Comparison of ENCODE assay signal across 27 cellular contexts in the genomic region with DNA sequence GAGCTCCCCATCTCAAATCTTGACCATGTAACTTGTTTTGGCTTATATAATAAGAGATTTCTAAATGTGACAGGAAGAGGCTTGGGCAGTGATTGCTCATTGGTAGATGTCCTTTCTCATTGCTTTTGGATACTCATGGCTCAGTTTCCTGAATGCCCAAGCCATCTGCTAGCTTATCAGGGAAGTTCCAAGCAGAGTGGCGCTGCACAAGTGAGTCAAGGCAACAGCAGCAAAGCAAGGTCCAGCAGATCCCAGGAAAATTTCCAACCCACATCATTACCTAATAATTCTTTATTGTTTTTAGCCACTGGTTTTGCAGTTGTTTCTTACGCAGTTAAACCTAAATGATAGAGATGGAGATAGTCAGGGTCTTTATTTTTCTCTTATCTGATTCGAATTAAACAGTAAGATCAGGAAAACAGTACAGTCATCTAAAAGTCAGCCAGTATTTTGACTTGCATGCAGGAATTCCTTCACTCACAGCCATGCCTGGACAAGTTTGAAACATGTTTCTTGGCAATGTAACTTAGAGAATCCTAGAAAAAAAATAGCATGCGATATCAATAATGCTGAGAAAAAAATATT.
DNase-seq lines count a peak whose midpoint lies in the region; FAIRE-seq and TF ChIP-seq lines count a peak whose summit lies in the region.
"Had no signal": no experiment of that assay in that cellular context is flagged by ENCODE, and none has a peak within 500 bp of the region (broad histone marks: within the 10 kb centered on the region; RNA-seq: fewer than 3 reads in every experiment).

No MANE protein-coding gene starts in this region.

- H3K4ac ChIP-seq in mesenchymal stem cell (ENCODE audit: low read depth in 1 of 2, low read length in 2 of 2) = no peak overlapping the region

- no peak overlapping the region for H2AK5ac ChIP-seq in mesenchymal stem cell (ENCODE audit: low read length, severe bottlenecking)

- H3K36me3 Mint-ChIP-seq in activated T-helper 1 cell treated with anti-CD3 and anti-CD28 coated beads, Interleukin-12 subunit alpha, Interleukin-12 subunit beta, Interleukin-2, Interleukin-4 antibody, amounts not matched to agents 30 ng/mL and 10 ng/mL and 1 ng/mL, durations not matched to agents 14 hours and 24 hours and 36 hours (ENCODE audit: low read depth) = no peaks in the 10 kb centered on the region
- H3K36me3 Mint-ChIP-seq: T-cell had no signal

- no peak for TF ChIP-seq CTCF in bronchial epithelial cell (IDR thresholded peaks at IDR 0.05; ENCODE audit: insufficient read depth, low read length, severe bottlenecking)

- H3K27me3 ChIP-seq in MG63 (no peaks in the 10 kb centered on the region), bronchial epithelial cell (ENCODE audit: control insufficient read depth, insufficient read depth, low read length) (no peaks in the 10 kb centered on the region), mesenchymal stem cell (ENCODE audit: control insufficient read depth in 1 of 2, insufficient read depth in 1 of 2, low read length in 2 of 2) (no peaks in the 10 kb centered on the region)
- H3K27me3 ChIP-seq: BLaER1, gastrocnemius medialis, ovary, tibial nerve had no signal

- no peak overlapping the region for H3K23ac ChIP-seq in mesenchymal stem cell (ENCODE audit: low read length in 2 of 2)

- H2BK5ac ChIP-seq in mesenchymal stem cell (ENCODE audit: low read depth, low read length, poor library complexity, severe bottlenecking) = peak overlapping the region; percentile 46

- H3K9me3 ChIP-seq in MG63 (0 out of 2 replicates have a peak, but pooled peaks cover 3% of the 10 kb centered on the region), mesenchymal stem cell (ENCODE audit: control insufficient read depth, low read length) (no peaks in the 10 kb centered on the region)
- H3K9me3 ChIP-seq: BLaER1, gastrocnemius medialis, HAP-1, ovary had no signal

- no peak overlapping the region for H3K27ac Mint-ChIP-seq in activated T-helper 1 cell treated with anti-CD3 and anti-CD28 coated beads, Interleukin-12 subunit alpha, Interleukin-12 subunit beta, Interleukin-2, Interleukin-4 antibody, amounts not matched to agents 30 ng/mL and 10 ng/mL and 1 ng/mL, durations not matched to agents 14 hours and 24 hours and 36 hours
- H3K27ac Mint-ChIP-seq: activated T-cell treated with anti-CD3 and anti-CD28 coated beads, Interleukin-2, amount 50 U/mL, for 24 hours; stimulated activated naive CD8-positive, alpha-beta T cell treated with anti-CD3 and anti-CD28 coated beads, Interleukin-15, amount 100 ng/mL, for 72 hours; T-cell had no signal

- WGBS in mesenchymal stem cell = 57% methylated on average over 2 of the region's 4 CpGs

- H3K4me2 ChIP-seq in mesenchymal stem cell (ENCODE audit: low read length, poor library complexity, severe bottlenecking) = no peak overlapping the region
- H3K4me2 ChIP-seq: BLaER1 had no signal

- no peak overlapping the region for H3K4me3 Mint-ChIP-seq in activated T-helper 1 cell treated with anti-CD3 and anti-CD28 coated beads, Interleukin-12 subunit alpha, Interleukin-12 subunit beta, Interleukin-2, Interleukin-4 antibody, amounts not matched to agents 30 ng/mL and 10 ng/mL and 1 ng/mL, durations not matched to agents 14 hours and 24 hours and 36 hours
- H3K4me3 Mint-ChIP-seq: activated T-cell treated with anti-CD3 and anti-CD28 coated beads, Interleukin-2, amount 50 U/mL, for 24 hours; stimulated activated naive CD8-positive, alpha-beta T cell treated with anti-CD3 and anti-CD28 coated beads, Interleukin-15, amount 100 ng/mL, for 72 hours; T-cell had no signal

- H4K91ac ChIP-seq in mesenchymal stem cell (ENCODE audit: low read length) = no peak overlapping the region

- H3K4me1 ChIP-seq in mesenchymal stem cell (ENCODE audit: control insufficient read depth, insufficient read depth, low read depth, low read length) = peaks cover 2% of the 10 kb centered on the region
- H3K4me1 ChIP-seq: BLaER1, gastrocnemius medialis, tibial nerve had no signal

- intact Hi-C loops in activated T-helper 1 cell treated with anti-CD3 and anti-CD28 coated beads, Interleukin-12 subunit alpha, Interleukin-12 subunit beta, Interleukin-2, Interleukin-4 antibody, amounts not matched to agents 30 ng/mL and 10 ng/mL and 1 ng/mL, durations not matched to agents 14 hours and 24 hours and 36 hours (cut with micrococcal nuclease) = no loop called here

- no peaks in the 10 kb centered on the region for H3K9me3 Mint-ChIP-seq in activated T-helper 1 cell treated with anti-CD3 and anti-CD28 coated beads, Interleukin-12 subunit alpha, Interleukin-12 subunit beta, Interleukin-2, Interleukin-4 antibody, amounts not matched to agents 30 ng/mL and 10 ng/mL and 1 ng/mL, durations not matched to agents 14 hours and 24 hours and 36 hours
- H3K9me3 Mint-ChIP-seq: activated T-cell treated with anti-CD3 and anti-CD28 coated beads, Interleukin-2, amount 50 U/mL, for 24 hours; stimulated activated naive CD8-positive, alpha-beta T cell treated with anti-CD3 and anti-CD28 coated beads, Interleukin-15, amount 100 ng/mL, for 72 hours; T-cell had no signal

- H2AFZ ChIP-seq in mesenchymal stem cell (ENCODE audit: low read depth, low read length) = no peak overlapping the region

- H3K14ac ChIP-seq in mesenchymal stem cell (ENCODE audit: low read length in 2 of 2) = no peak overlapping the region

- H3K9ac ChIP-seq in mesenchymal stem cell (ENCODE audit: low read length) = peak overlapping the region; percentile 30
- H3K9ac ChIP-seq: BLaER1 had no signal

- no peaks in the 10 kb centered on the region for H3K79me1 ChIP-seq in mesenchymal stem cell (replicated peaks; ENCODE audit: low read length, poor library complexity, severe bottlenecking)

- H2BK15ac ChIP-seq in mesenchymal stem cell (ENCODE audit: low read depth, poor library complexity, severe bottlenecking) = no peak overlapping the region

- no peak overlapping the region for H2BK120ac ChIP-seq in mesenchymal stem cell (ENCODE audit: low read depth, low read length)

- no peak overlapping the region for H3K4me3 ChIP-seq in MG63
- H3K4me3 ChIP-seq in bronchial epithelial cell (ENCODE audit: low read depth, low read length) = peak overlapping the region; percentile 6
- H3K4me3 ChIP-seq in mesenchymal stem cell (ENCODE audit: insufficient read depth in 1 of 2, low read depth in 1 of 2, low read length in 2 of 2) = no peak overlapping the region
- H3K4me3 ChIP-seq: BLaER1, gastrocnemius medialis, HAP-1, ovary, tibial nerve had no signal

- H3K36me3 ChIP-seq in MG63 = no peaks in the 10 kb centered on the region
- no peaks in the 10 kb centered on the region for H3K36me3 ChIP-seq in bronchial epithelial cell (ENCODE audit: control insufficient read depth, insufficient read depth, low read length)
- H3K36me3 ChIP-seq in mesenchymal stem cell (ENCODE audit: control insufficient read depth in 1 of 2, insufficient read depth in 2 of 2, low read depth in 1 of 2, low read length in 2 of 2) = no peaks in the 10 kb centered on the region
- H3K36me3 ChIP-seq: BLaER1, gastrocnemius medialis, HAP-1, ovary, tibial nerve had no signal

- H3K27me3 Mint-ChIP-seq in activated T-helper 1 cell treated with anti-CD3 and anti-CD28 coated beads, Interleukin-12 subunit alpha, Interleukin-12 subunit beta, Interleukin-2, Interleukin-4 antibody, amounts not matched to agents 30 ng/mL and 10 ng/mL and 1 ng/mL, durations not matched to agents 14 hours and 24 hours and 36 hours (ENCODE audit: insufficient read depth) = no peaks in the 10 kb centered on the region
- H3K27me3 Mint-ChIP-seq: activated T-cell treated with anti-CD3 and anti-CD28 coated beads, Interleukin-2, amount 50 U/mL, for 24 hours; stimulated activated naive CD8-positive, alpha-beta T cell treated with anti-CD3 and anti-CD28 coated beads, Interleukin-15, amount 100 ng/mL, for 72 hours; T-cell had no signal

- peak overlapping the region; percentile 74 for H3K27ac ChIP-seq in mesenchymal stem cell (ENCODE audit: low read length, poor library complexity, severe bottlenecking)
- H3K27ac ChIP-seq: BLaER1, gastrocnemius medialis, ovary, tibial nerve had no signal

- FAIRE-seq in bronchial epithelial cell (lab: Jason Lieb, UNC) = no peak
- FAIRE-seq: TTC549 had no signal

- DNase-seq in EL (peak; percentile 1), MG63 (peak; percentile 26), bronchial epithelial cell (ENCODE audit: low read depth) (peak; percentile 94), mesenchymal stem cell (no peak), DMS114 treated with DMSO at 0.1 percent for 48 hours (lab: John Stamatoyannopoulos, UW; ENCODE audit: unreplicated experiment) (no peak), NCI-H2107 (lab: John Stamatoyannopoulos, UW) (no peak)
- no peak for DNase-seq in activated T-helper 1 cell treated with anti-CD3 and anti-CD28 coated beads, Interleukin-12 subunit alpha, Interleukin-12 subunit beta, Interleukin-2, Interleukin-4 antibody, amounts not matched to agents 30 ng/mL and 10 ng/mL and 1 ng/mL, durations not matched to agents 14 hours and 24 hours and 36 hours (ENCODE audit: low spot score)
- no peak for DNase-seq in stimulated activated naive CD4-positive, alpha-beta T cell (lab: John Stamatoyannopoulos, UW)
- DNase-seq: activated naive CD4-positive, alpha-beta T cell treated with Interleukin-2 at 50 U/mL for 16 hours; activated T-cell treated with anti-CD3 and anti-CD28 coated beads, Interleukin-2, amount 50 U/mL, for 24 hours; amygdala; cerebellar nuclear complex; COR-L47; gastrocnemius medialis; islet precursor cell; NCI-H1694; OCI-M1; ovary; SIG-M5; stimulated activated CD4-positive, alpha-beta T cell treated with anti-CD3 and anti-CD28 coated beads, Interleukin-12 subunit alpha, Interleukin-12 subunit beta, amount 100 ng/mL, for 4 hours; stimulated activated CD4-positive, alpha-beta T cell treated with anti-CD3 and anti-CD28 coated beads, Interleukin-4, amount 100 ng/mL, for 4 hours; stimulated activated naive CD8-positive, alpha-beta T cell treated with anti-CD3 and anti-CD28 coated beads, Interleukin-15, amount 100 ng/mL, for 72 hours; T-cell had no signal

- H3K4me1 Mint-ChIP-seq in activated T-helper 1 cell treated with anti-CD3 and anti-CD28 coated beads, Interleukin-12 subunit alpha, Interleukin-12 subunit beta, Interleukin-2, Interleukin-4 antibody, amounts not matched to agents 30 ng/mL and 10 ng/mL and 1 ng/mL, durations not matched to agents 14 hours and 24 hours and 36 hours (ENCODE audit: low read depth) = no peaks in the 10 kb centered on the region
- H3K4me1 Mint-ChIP-seq: stimulated activated naive CD8-positive, alpha-beta T cell treated with anti-CD3 and anti-CD28 coated beads, Interleukin-15, amount 100 ng/mL, for 72 hours; T-cell had no signal

- H4K8ac ChIP-seq in mesenchymal stem cell (ENCODE audit: low read length) = no peak overlapping the region

- H3K18ac ChIP-seq in mesenchymal stem cell (ENCODE audit: low read depth in 1 of 2, low read length in 2 of 2) = no peak overlapping the region

- H2BK12ac ChIP-seq in mesenchymal stem cell (ENCODE audit: low read length in 2 of 2) = no peak overlapping the region

Comparison
In these comparisons a context has a peak if more than half of its experiments do, and no peak if none do; other contexts are left out.
1. DNase-seq: peak in EL (single experiment), MG63 (single experiment) and bronchial epithelial cell (single experiment); none in mesenchymal stem cell (single experiment), activated T-helper 1 cell treated with anti-CD3 and anti-CD28 coated beads, Interleukin-12 subunit alpha, Interleukin-12 subunit beta, Interleukin-2, Interleukin-4 antibody, amounts not matched to agents 30 ng/mL and 10 ng/mL and 1 ng/mL, durations not matched to agents 14 hours and 24 hours and 36 hours (single experiment), DMS114 treated with DMSO at 0.1 percent for 48 hours (single experiment), stimulated activated naive CD4-positive, alpha-beta T cell (0 of 6) and NCI-H2107 (single experiment).